23 cellular contexts compared by ENCODE assay signal in the genomic region with DNA sequence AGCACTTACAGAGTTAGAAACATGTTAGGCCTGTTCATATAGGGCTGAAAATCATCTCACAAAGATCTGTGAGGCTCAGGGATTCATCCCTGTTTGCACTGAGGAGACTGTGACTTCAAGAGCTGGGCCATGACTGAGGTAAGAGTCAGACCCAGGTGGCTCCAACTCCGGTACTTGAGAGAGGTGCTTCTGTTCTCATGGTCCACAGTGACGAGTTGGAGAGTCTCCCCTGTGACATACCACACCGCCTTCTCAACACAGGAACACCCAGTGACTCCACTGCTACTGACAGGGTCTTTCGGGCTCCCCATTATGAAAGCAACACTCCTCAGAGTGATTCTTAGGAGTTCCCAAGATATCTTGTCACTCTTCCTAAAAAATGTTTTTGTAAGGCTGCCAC. TPM values are rescaled to one million over a fixed set of nuclear protein-coding genes. Genes with fewer than 3 reads are reported as not detected.
DNase-seq lines count a peak whose midpoint lies in the region; ATAC-seq, FAIRE-seq and TF ChIP-seq lines count a peak whose summit lies in the region.
"Had no signal": no experiment of that assay in that cellular context is flagged by ENCODE, and none has a peak within 500 bp of the region (broad histone marks: within the 10 kb centered on the region; RNA-seq: fewer than 3 reads in every experiment).

No MANE protein-coding gene starts in this region.

- H3K27ac Mint-ChIP-seq in mesothelial cell of epicardium, result peak overlapping the region; percentile 99
- H3K27ac Mint-ChIP-seq in type B pancreatic cell, result no peak overlapping the region
- H3K27ac Mint-ChIP-seq: CD4-positive, alpha-beta T cell; IgD-negative memory B cell had no signal

- no peak for TF ChIP-seq CTCF in IMR-90 (conservative IDR thresholded peaks at IDR 0.05; ENCODE audit: low read depth, low read length)
- TF ChIP-seq CTCF in bronchial epithelial cell (IDR thresholded peaks at IDR 0.05; ENCODE audit: insufficient read depth, low read length, severe bottlenecking), result no peak
- no peak for TF ChIP-seq CTCF in mesothelial cell of epicardium (IDR thresholded peaks at IDR 0.05; ENCODE audit: unreplicated experiment)
- TF ChIP-seq CTCF in suprapubic skin (IDR thresholded peaks at IDR 0.05), result no peak
- no peak for TF ChIP-seq CTCF in type B pancreatic cell (conservative IDR thresholded peaks at IDR 0.05)

- H3K4me1 ChIP-seq in IMR-90 (ENCODE audit: control insufficient read depth, insufficient read depth, low read length) (peaks cover 59% of the 10 kb centered on the region), suprapubic skin (peaks cover 56% of the 10 kb centered on the region)

- H4K5ac ChIP-seq in IMR-90 (ENCODE audit: low read depth, low read length), result 0 out of 2 replicates have a peak overlapping the region, but pooled peaks have one; percentile 9

- no peaks in the 10 kb centered on the region for H3K27me3 Mint-ChIP-seq in mesothelial cell of epicardium (ENCODE audit: low read depth)
- no peaks in the 10 kb centered on the region for H3K27me3 Mint-ChIP-seq in type B pancreatic cell

- CTCF ChIA-PET in IMR-90 (lab: Yijun Ruan, JAX), result no interaction called here

- peak overlapping the region; percentile 26 for H2AK9ac ChIP-seq in IMR-90 (replicated peaks; ENCODE audit: low read depth, low read length, poor library complexity)

- H2BK20ac ChIP-seq in IMR-90 (ENCODE audit: low read depth, low read length), result no peak overlapping the region

- 0 out of 2 replicates have a peak overlapping the region, but pooled peaks have one; percentile 18 for H3K18ac ChIP-seq in IMR-90 (ENCODE audit: low read depth, low read length)

- no peak overlapping the region for H2BK15ac ChIP-seq in IMR-90 (ENCODE audit: low read depth, low read length)

- no peak overlapping the region for H3K9ac ChIP-seq in IMR-90 (ENCODE audit: low read depth, low read length)

- no peak overlapping the region for H4K91ac ChIP-seq in IMR-90 (ENCODE audit: insufficient read depth, low read depth, low read length)

- H3K27me3 ChIP-seq in IMR-90 (ENCODE audit: control insufficient read depth, insufficient read depth, low read length) (no peaks in the 10 kb centered on the region), bronchial epithelial cell (ENCODE audit: control insufficient read depth, insufficient read depth, low read length) (no peaks in the 10 kb centered on the region), suprapubic skin (no peaks in the 10 kb centered on the region)

- no peaks in the 10 kb centered on the region for H3K9me3 Mint-ChIP-seq in mesothelial cell of epicardium
- H3K9me3 Mint-ChIP-seq in type B pancreatic cell, result no peaks in the 10 kb centered on the region
- H3K9me3 Mint-ChIP-seq: CD4-positive, alpha-beta T cell; central memory CD8-positive, alpha-beta T cell; IgD-negative memory B cell; neural crest cell had no signal

- H2BK5ac ChIP-seq in IMR-90 (ENCODE audit: low read depth, low read length, poor library complexity, severe bottlenecking), result peak overlapping the region; percentile 30

- H3K14ac ChIP-seq in IMR-90 (replicated peaks; ENCODE audit: low read depth, low read length), result peak overlapping the region; percentile 40

- H2AK5ac ChIP-seq in IMR-90 (ENCODE audit: low read depth, low read length), result no peak overlapping the region; the same call in 1 of the 2 replicates

- H3K36me3 Mint-ChIP-seq in mesothelial cell of epicardium (peaks cover 7% of the 10 kb centered on the region), type B pancreatic cell (peaks cover 28% of the 10 kb centered on the region)
- H3K36me3 Mint-ChIP-seq: IgD-negative memory B cell had no signal

- peak; percentile 18 for FAIRE-seq in bronchial epithelial cell (lab: Jason Lieb, UNC)
- FAIRE-seq: G401.6 had no signal

- no TSS peak for BruUV-seq in IMR-90 (replicated peaks; lab: Mats Ljungman, UMichigan)

- H3K4ac ChIP-seq in IMR-90 (ENCODE audit: low read depth, low read length), result peak overlapping the region; percentile 25; the same call in 1 of the 2 replicates

- no peak overlapping the region for H3K4me2 ChIP-seq in IMR-90 (ENCODE audit: low read depth, low read length)

- POLR2A ChIA-PET in IMR-90 (lab: Charles Lee; ENCODE audit: unreplicated experiment), result interaction anchor here (0.7 kb wide), 1 partner anchor 1155 kb away, joined by 3 read pairs; no protein-coding TSS in a partner anchor

- H3K4me1 Mint-ChIP-seq in mesothelial cell of epicardium (peaks cover 84% of the 10 kb centered on the region), type B pancreatic cell (ENCODE audit: unreplicated experiment) (peaks cover 48% of the 10 kb centered on the region)

- ATAC-seq in IMR-90 (ENCODE audit: low read depth), result no peak

- H3K56ac ChIP-seq in IMR-90 (ENCODE audit: extremely low read depth, insufficient read depth, low read length), result no peak overlapping the region

- no CpG with 5 or more reads among the region's 4 CpGs for WGBS in IMR-90 (ENCODE audit: extremely low coverage in 2 of 2, insufficient read length in 1 of 2), 2 experiments
- WGBS in suprapubic skin, result 87% methylated on average over 4 of the region's 4 CpGs

- TF ChIP-seq EP300 in suprapubic skin (IDR thresholded peaks at IDR 0.05), result no peak

- H2BK120ac ChIP-seq in IMR-90 (ENCODE audit: low read depth, low read length), result no peak overlapping the region

- H3K27ac ChIP-seq in IMR-90 (ENCODE audit: insufficient read depth, low read length), result peak overlapping the region; percentile 3; the same call in 1 of the 2 replicates
- H3K27ac ChIP-seq in suprapubic skin, result peak overlapping the region; percentile 26

- H3K9me3 ChIP-seq in IMR-90 (ENCODE audit: control insufficient read depth, insufficient read depth, low read length) (no peaks in the 10 kb centered on the region), suprapubic skin (no peaks in the 10 kb centered on the region)

- intact Hi-C loops in IMR-90 (cut with micrococcal nuclease), result loop anchor here (10.0 kb wide), 1 partner anchor 371 kb away; no protein-coding TSS in a partner anchor

- TF ChIP-seq POLR2A in IMR-90 (IDR thresholded peaks at IDR 0.05; ENCODE audit: low read depth, low read length), result no peak
- TF ChIP-seq POLR2A in suprapubic skin (IDR thresholded peaks at IDR 0.05), result no peak

- DNase-seq in IMR-90 (no peak), bronchial epithelial cell (ENCODE audit: low read depth) (no peak), mesothelial cell of epicardium (ENCODE audit: low spot score in 2 of 2, unreplicated experiment in 2 of 2) (no peak), suprapubic skin (ENCODE audit: low spot score in 2 of 2) (no peak), NCI-H748 (lab: John Stamatoyannopoulos, UW; ENCODE audit: unreplicated experiment) (no peak), type B pancreatic cell (ENCODE audit: extremely low spot score, unreplicated experiment) (no peak), NCI-H2029 (lab: John Stamatoyannopoulos, UW) (no peak), NCI-H226 (no peak)
- DNase-seq: activated CD4-positive, alpha-beta T cell treated with anti-CD3 and anti-CD28 coated beads for 48 hours; activated CD8-positive, alpha-beta memory T cell treated with anti-CD3 and anti-CD28 coated beads, Interleukin-2, amount 50 U/mL, for 4 hours; activated effector memory CD4-positive, alpha-beta T cell treated with anti-CD3 and anti-CD28 coated beads, Interleukin-2, amount 50 U/mL, for 16 hours; CD4-positive, alpha-beta T cell; DMS 273 treated with DMSO at 0.1 percent for 48 hours; erythroblast; NCI-H1417; NCI-H774; SHP77 treated with DMSO at 0.1 percent for 48 hours; stimulated activated CD4-positive, alpha-beta T cell treated with anti-CD3 and anti-CD28 coated beads, Interleukin-12 subunit alpha, Interleukin-12 subunit beta, amount 100 ng/mL, for 4 hours; substantia nigra had no signal

- H4K20me1 ChIP-seq in IMR-90 (ENCODE audit: insufficient read depth, low read length), result peaks cover 93% of the 10 kb centered on the region

- in situ Hi-C loops in IMR-90 (cut with MboI; ENCODE audit: low sequenced_read_pairs), result loop anchor here (10.0 kb wide), 1 partner anchor 131 kb away; no protein-coding TSS in a partner anchor

- no peak overlapping the region; a peak in 1 of 4 replicates for H4K8ac ChIP-seq in IMR-90 (ENCODE audit: low read depth in 2 of 2, low read length in 2 of 2)

- no peak overlapping the region for H3K4me3 ChIP-seq in IMR-90 (ENCODE audit: insufficient read depth, low read depth, low read length)
- no peak overlapping the region for H3K4me3 ChIP-seq in bronchial epithelial cell (ENCODE audit: low read depth, low read length)
- H3K4me3 ChIP-seq in suprapubic skin, result no peak overlapping the region

- peaks cover 63 to 96% of the 10 kb centered on the region in 2 experiments for H3K79me1 ChIP-seq in IMR-90 (ENCODE audit: low read depth in 1 of 2, low read length in 2 of 2)

- peaks cover 49% of the 10 kb centered on the region for H3K9me1 ChIP-seq in IMR-90 (ENCODE audit: insufficient read depth, low read length)

- H3K4me3 Mint-ChIP-seq in mesothelial cell of epicardium (no peak overlapping the region), type B pancreatic cell (no peak overlapping the region)
- H3K4me3 Mint-ChIP-seq: CD4-positive, alpha-beta T cell; central memory CD8-positive, alpha-beta T cell; IgD-negative memory B cell; neural crest cell had no signal

- dilution Hi-C loops in IMR-90 (cut with HindIII; ENCODE audit: low sequenced_read_pairs, unreplicated experiment), result no loop called here

- no peak for TF ChIP-seq RAD21 in IMR-90 (IDR thresholded peaks at IDR 0.05; ENCODE audit: low read length)

- peak overlapping the region; percentile 53; the same call in 1 of the 2 replicates for H3K23ac ChIP-seq in IMR-90 (ENCODE audit: low read depth, low read length)

- peaks cover 42% of the 10 kb centered on the region for H3K36me3 ChIP-seq in IMR-90 (ENCODE audit: control insufficient read depth, insufficient read depth, low read length)
- H3K36me3 ChIP-seq in bronchial epithelial cell (ENCODE audit: control insufficient read depth, insufficient read depth, low read length), result peaks cover 2% of the 10 kb centered on the region
- H3K36me3 ChIP-seq in suprapubic skin, result no peaks in the 10 kb centered on the region

- H2AFZ ChIP-seq in IMR-90 (replicated peaks; ENCODE audit: low read length, poor library complexity), result no peak overlapping the region

TF ChIP-seq in IMR-90, 13 proteins besides CTCF, POLR2A, EP300 and RAD21 (continues in another document):
- TF ChIP-seq CEBPB (IDR thresholded peaks at IDR 0.05; ENCODE audit: low read depth, low read length) (no peak), BHLHE40 (IDR thresholded peaks at IDR 0.05; ENCODE audit: low read depth, low read length) (no peak), RFX5 (IDR thresholded peaks at IDR 0.05; ENCODE audit: low read depth, low read length) (no peak), MXI1 (IDR thresholded peaks at IDR 0.05; ENCODE audit: borderline replicate concordance, low read depth, low read length) (no peak), MAFK (IDR thresholded peaks at IDR 0.05; ENCODE audit: low read depth, low read length) (no peak)

RNA-seq across cellular contexts. Expression of gene FSTL1, which starts 27.4 kb away (rescaled TPM):
- total RNA-seq in IMR-90 (2012; rRNA removed), result 1,097 and 1,642 TPM in 2 replicates
- 864 and 916 TPM in 2 replicates for polyA plus RNA-seq in IMR-90 (2012; rRNA removed)
- polyA plus RNA-seq in IMR-90 (2012; cell fraction: cytosol; rRNA removed), result 367 and 446 TPM in 2 replicates
- polyA plus RNA-seq in IMR-90 (2012; cell fraction: nucleus; rRNA removed; ENCODE audit: low replicate concordance), result 302 and 555 TPM in 2 replicates
- total RNA-seq in bronchial epithelial cell, result 45.3 and 45.6 TPM in 2 replicates
- 734 to 772 TPM (median 749 TPM) in 3 replicates for total RNA-seq in mesothelial cell of epicardium
- 10 to 100 TPM; 58.3 to 75.3 (median 63.9) TPM for total RNA-seq in suprapubic skin
- total RNA-seq in type B pancreatic cell (ENCODE audit: low replicate concordance), result 183 and 383 TPM in 2 replicates
- polyA plus RNA-seq: IgD-negative memory B cell had no signal
